ENCODE assay signal across 14 cellular contexts in genomic region chr1:167808690-167809089, GRCh38.
"Had no signal": no experiment of that assay in that cellular context is flagged by ENCODE, and none has a peak within 500 bp of the region (broad histone marks: within the 10 kb centered on the region; RNA-seq: fewer than 3 reads in every experiment).

No MANE protein-coding gene starts in this region.

- H3K4me1 ChIP-seq: tibial nerve had no signal

- H3K27ac Mint-ChIP-seq: activated naive CD8-positive, alpha-beta T cell treated with anti-CD3 and anti-CD28 coated beads for 36 hours; memory B cell; stimulated activated naive CD8-positive, alpha-beta T cell treated with anti-CD3 and anti-CD28 coated beads, Interleukin-15, Interleukin-2, amounts not matched to agents 100 ng/mL and 50 ng/mL, for 24 hours; T-helper 1 cell treated with Interleukin-12 subunit alpha and Interleukin-12 subunit beta and Interleukin-4 antibody, amounts not matched to agents 30 μg/mL and 1 μg/mL, for 36 hours had no signal

- H3K27me3 ChIP-seq: tibial nerve had no signal

- DNase-seq: activated CD4-positive, alpha-beta T cell treated with anti-CD3 and anti-CD28 coated beads, Interleukin-2, amount 50 U/mL, for 4 hours; activated naive CD8-positive, alpha-beta T cell treated with anti-CD3 and anti-CD28 coated beads for 36 hours; erythroblast; naive B cell; stimulated activated CD4-positive, alpha-beta T cell treated with anti-CD3 and anti-CD28 coated beads, Interleukin-2, amount 100 ng/mL, for 24 hours had no signal

- FAIRE-seq: endometrium, urothelium cell line had no signal

- H3K36me3 ChIP-seq: tibial nerve had no signal

- H3K27me3 Mint-ChIP-seq: activated naive CD8-positive, alpha-beta T cell treated with anti-CD3 and anti-CD28 coated beads for 36 hours; stimulated activated naive CD8-positive, alpha-beta T cell treated with anti-CD3 and anti-CD28 coated beads, Interleukin-15, Interleukin-2, amounts not matched to agents 100 ng/mL and 50 ng/mL, for 24 hours had no signal

- H3K4me3 Mint-ChIP-seq: activated naive CD8-positive, alpha-beta T cell treated with anti-CD3 and anti-CD28 coated beads for 36 hours; central memory CD8-positive, alpha-beta T cell; memory B cell; naive B cell; neural crest cell; stimulated activated naive CD8-positive, alpha-beta T cell treated with anti-CD3 and anti-CD28 coated beads, Interleukin-15, Interleukin-2, amounts not matched to agents 100 ng/mL and 50 ng/mL, for 24 hours; T-helper 1 cell treated with Interleukin-12 subunit alpha and Interleukin-12 subunit beta and Interleukin-4 antibody, amounts not matched to agents 30 μg/mL and 1 μg/mL, for 36 hours had no signal

- H3K4me3 ChIP-seq: coronary artery, tibial nerve had no signal

- H3K27ac ChIP-seq: coronary artery, tibial nerve had no signal
